Comparison of ENCODE assay signal across 13 cellular contexts in the genomic region with DNA sequence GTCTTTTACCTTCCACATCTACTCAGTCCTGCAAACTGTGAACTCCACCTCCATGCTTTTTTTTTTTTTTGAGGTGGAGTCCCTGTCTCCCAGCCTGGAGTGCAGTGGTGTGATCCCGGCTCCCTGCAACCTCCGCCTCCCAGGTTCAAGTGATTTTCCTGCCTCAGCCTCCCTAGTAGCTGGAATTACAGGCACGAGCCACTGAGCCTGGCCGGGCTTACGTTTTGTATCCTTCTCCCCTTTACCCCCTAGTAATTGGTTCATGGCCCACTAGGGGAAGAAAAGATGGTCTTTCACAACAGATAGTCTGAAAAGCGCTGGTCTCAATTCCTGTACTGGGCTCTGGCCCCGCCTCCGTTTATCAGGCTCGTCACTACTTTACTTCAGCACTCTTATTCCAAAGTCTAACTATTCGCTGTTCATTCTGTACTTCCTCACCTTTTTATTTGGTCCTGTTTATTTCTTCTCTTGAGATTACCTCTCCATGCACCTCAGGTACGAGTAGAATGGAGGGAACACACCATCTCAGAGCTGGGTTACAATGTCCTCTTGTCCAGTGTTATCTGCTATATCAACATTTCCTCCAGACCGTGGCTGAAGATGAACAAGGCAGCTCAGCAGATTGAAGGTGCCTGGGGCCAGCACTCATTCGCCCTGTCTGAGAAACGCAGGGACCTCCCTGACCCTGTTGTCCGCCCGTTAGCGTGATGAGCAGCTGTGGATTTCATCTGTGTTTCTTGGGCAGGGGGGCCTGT. TPM values are rescaled to one million over a fixed set of nuclear protein-coding genes. Genes with fewer than 3 reads are reported as not detected.
DNase-seq lines count a peak whose midpoint lies in the region; ATAC-seq and TF ChIP-seq lines count a peak whose summit lies in the region.
"Had no signal": no experiment of that assay in that cellular context is flagged by ENCODE, and none has a peak within 500 bp of the region (broad histone marks: within the 10 kb centered on the region; RNA-seq: fewer than 3 reads in every experiment).

No MANE protein-coding gene starts in this region.

- no peaks in the 10 kb centered on the region for H3K9me3 Mint-ChIP-seq in activated T-helper 17 cell treated with anti-CD3 and anti-CD28 coated beads, Interleukin-2, amount 50 U/mL, for 72 hours
- H3K9me3 Mint-ChIP-seq in mesothelial cell of epicardium, result no peaks in the 10 kb centered on the region
- H3K9me3 Mint-ChIP-seq: IgD-negative memory B cell had no signal

- H3K4me3 ChIP-seq in breast epithelium (no peak overlapping the region), mammary epithelial cell (replicated peaks in 1 of 3; ENCODE audit: insufficient read depth in 1 of 3, low read depth in 2 of 3, low read length in 3 of 3) (no peak overlapping the region), tibial artery (no peak overlapping the region)

- H3K27ac ChIP-seq in breast epithelium (peak overlapping the region; percentile 10 to 63), mammary epithelial cell (ENCODE audit: insufficient read depth, low read depth, low read length) (no peak overlapping the region), tibial artery (peak overlapping the region; percentile 2 to 8)

- dilution Hi-C loops in mammary epithelial cell (cut with HindIII; ENCODE audit: low sequenced_read_pairs), result no loop called here

- TF ChIP-seq POLR2A in breast epithelium (IDR thresholded peaks at IDR 0.05), result no peak

- TF ChIP-seq CTCF in breast epithelium (IDR thresholded peaks at IDR 0.05) (no peak), mammary epithelial cell (conservative IDR thresholded peaks at IDR 0.05 in 1 of 2, IDR thresholded peaks at IDR 0.05 in 1 of 2; ENCODE audit: extremely low read depth in 1 of 2, insufficient read depth in 1 of 2, low read depth in 1 of 2, low read length in 2 of 2) (no peak), mesothelial cell of epicardium (IDR thresholded peaks at IDR 0.05; ENCODE audit: unreplicated experiment) (no peak), tibial artery (IDR thresholded peaks at IDR 0.05) (no peak)

- H3K4me1 ChIP-seq in breast epithelium, result peaks cover 0 to 3% of the 10 kb centered on the region in 2 donors
- peaks cover 5% of the 10 kb centered on the region for H3K4me1 ChIP-seq in mammary epithelial cell (ENCODE audit: insufficient read depth, low read length)
- peaks cover 0 to 87% (median 43%) of the 10 kb centered on the region in 4 donors for H3K4me1 ChIP-seq in tibial artery

- H2AFZ ChIP-seq in mammary epithelial cell (ENCODE audit: low read depth, low read length), result no peak overlapping the region

- H3K79me2 ChIP-seq in mammary epithelial cell (ENCODE audit: insufficient read depth, low read length), result peaks cover 17% of the 10 kb centered on the region

- H3K4me1 Mint-ChIP-seq in activated T-helper 17 cell treated with anti-CD3 and anti-CD28 coated beads, Interleukin-2, amount 50 U/mL, for 72 hours, result peaks cover 31% of the 10 kb centered on the region
- peaks cover 52% of the 10 kb centered on the region for H3K4me1 Mint-ChIP-seq in mesothelial cell of epicardium

- H3K36me3 ChIP-seq in breast epithelium (no peaks in the 10 kb centered on the region), mammary epithelial cell (ENCODE audit: insufficient read depth, low read length) (no peaks in the 10 kb centered on the region), tibial artery (no peaks in the 10 kb centered on the region)

- no peaks in the 10 kb centered on the region for H3K27me3 Mint-ChIP-seq in activated T-helper 17 cell treated with anti-CD3 and anti-CD28 coated beads, Interleukin-2, amount 50 U/mL, for 72 hours
- H3K27me3 Mint-ChIP-seq in mesothelial cell of epicardium (ENCODE audit: low read depth), result no peaks in the 10 kb centered on the region
- H3K27me3 Mint-ChIP-seq: IgD-negative memory B cell had no signal

- peak overlapping the region; percentile 66 for H3K27ac Mint-ChIP-seq in activated T-helper 17 cell treated with anti-CD3 and anti-CD28 coated beads, Interleukin-2, amount 50 U/mL, for 72 hours
- peak overlapping the region; percentile 53 for H3K27ac Mint-ChIP-seq in mesothelial cell of epicardium
- H3K27ac Mint-ChIP-seq: IgD-negative memory B cell had no signal

- CTCF ChIA-PET in mammary epithelial cell (lab: Charles Lee; ENCODE audit: low non-redundant PET), result interaction anchor here (0.6 kb wide), 1 partner anchor 17 kb away, joined by 3 read pairs; no protein-coding TSS in a partner anchor

- DNase-seq in breast epithelium (ENCODE audit: low spot score in 2 of 2) (no peak), mammary epithelial cell (no peak), mesothelial cell of epicardium (ENCODE audit: low spot score in 2 of 2, unreplicated experiment in 2 of 2) (no peak), tibial artery (no peak), NCI-H1694 (lab: John Stamatoyannopoulos, UW) (no peak)
- DNase-seq: activated CD4-positive, alpha-beta T cell treated with anti-CD3 and anti-CD28 coated beads for 48 hours; activated effector memory CD4-positive, alpha-beta T cell treated with anti-CD3 and anti-CD28 coated beads, Interleukin-2, amount 50 U/mL, for 16 hours; HCEC 1CT; NCI-H187 had no signal

- no peaks in the 10 kb centered on the region for H4K20me1 ChIP-seq in mammary epithelial cell (ENCODE audit: insufficient read depth, low read length)

- H3K4me3 Mint-ChIP-seq in activated T-helper 17 cell treated with anti-CD3 and anti-CD28 coated beads, Interleukin-2, amount 50 U/mL, for 72 hours, result no peak overlapping the region
- no peak overlapping the region for H3K4me3 Mint-ChIP-seq in mesothelial cell of epicardium
- H3K4me3 Mint-ChIP-seq: IgD-negative memory B cell had no signal

- no peak for ATAC-seq in activated T-helper 17 cell treated with anti-CD3 and anti-CD28 coated beads, Interleukin-2, amount 50 U/mL, for 72 hours (replicated peaks)
- ATAC-seq in HG03139 (IDR thresholded peaks at IDR 0.05; ENCODE audit: unreplicated experiment) (no peak), GM18858 (IDR thresholded peaks at IDR 0.05; ENCODE audit: unreplicated experiment) (no peak)

- H3K27me3 ChIP-seq in breast epithelium (no peaks in the 10 kb centered on the region), mammary epithelial cell (ENCODE audit: insufficient read depth, low read length) (no peaks in the 10 kb centered on the region), tibial artery (no peaks in the 10 kb centered on the region)

- H3K9me3 ChIP-seq in breast epithelium (no peaks in the 10 kb centered on the region), mammary epithelial cell (replicated peaks; ENCODE audit: insufficient read depth, low read length) (no peaks in the 10 kb centered on the region), tibial artery (no peaks in the 10 kb centered on the region)

- in situ Hi-C loops in mammary epithelial cell (cut with MboI; ENCODE audit: low sequenced_read_pairs in 2 of 2), result no loop called here

- no peak overlapping the region for H3K9ac ChIP-seq in mammary epithelial cell (ENCODE audit: insufficient read depth, low read length)

- H3K4me2 ChIP-seq in mammary epithelial cell (ENCODE audit: insufficient read depth, low read depth, low read length), result no peak overlapping the region

- H3K36me3 Mint-ChIP-seq in activated T-helper 17 cell treated with anti-CD3 and anti-CD28 coated beads, Interleukin-2, amount 50 U/mL, for 72 hours (ENCODE audit: low read depth), result peaks cover 52% of the 10 kb centered on the region
- peaks cover 7% of the 10 kb centered on the region for H3K36me3 Mint-ChIP-seq in mesothelial cell of epicardium

- intact Hi-C loops in breast epithelium (cut with DNase I; ENCODE audit: low total_unique reads), result no loop called here
- intact Hi-C loops in mammary epithelial cell (cut with micrococcal nuclease), result no loop called here
- intact Hi-C loops in tibial artery (cut with DNase I; ENCODE audit: low total_unique reads), result no loop called here

- 88% methylated on average over 17 of the region's 17 CpGs for WGBS in mammary epithelial cell (ENCODE audit: low coverage, missing lambda C conversion rate)

- no TSS peak for BruUV-seq in mammary epithelial cell (replicated peaks; lab: Mats Ljungman, UMichigan)

RNA-seq across cellular contexts. Expression of a gene that starts 16.2 kb away (rescaled TPM):
- total RNA-seq in breast epithelium (10 to 100 TPM; 25.9 to 30.9 (median 26.4) TPM), mammary epithelial cell (10 to 100 TPM; 12.0 to 14.9 TPM), mesothelial cell of epicardium (18.0 to 21.1 TPM (median 21.0 TPM) in 3 replicates)
- polyA plus RNA-seq in mammary epithelial cell, result 5.6 TPM
- 0.98 TPM for polyA minus RNA-seq in mammary epithelial cell
- total RNA-seq in activated T-helper 17 cell treated with anti-CD3 and anti-CD28 coated beads, Interleukin-2, amount 50 U/mL, for 72 hours, result 10 to 100 TPM; 33.6 to 36.4 TPM

RNA-seq across cellular contexts. Expression of a gene that starts 16.4 kb away (rescaled TPM):
- total RNA-seq in breast epithelium, result 10 to 100 TPM in 2 of 3 donors, 1 to 10 TPM in 1; 9.0 to 15.5 (median 13.4) TPM
- total RNA-seq in mammary epithelial cell, result 10 to 100 TPM; 13.8 to 16.0 TPM
- 13.7 TPM for polyA plus RNA-seq in mammary epithelial cell
- polyA minus RNA-seq in mammary epithelial cell, result 2.2 TPM
- 10 to 100 TPM; 10.5 to 23.4 TPM for total RNA-seq in activated T-helper 17 cell treated with anti-CD3 and anti-CD28 coated beads, Interleukin-2, amount 50 U/mL, for 72 hours
- 12.1 to 12.7 TPM (median 12.7 TPM) in 3 replicates for total RNA-seq in mesothelial cell of epicardium
